ENCODE assay signal across 25 cellular contexts in the genomic region with DNA sequence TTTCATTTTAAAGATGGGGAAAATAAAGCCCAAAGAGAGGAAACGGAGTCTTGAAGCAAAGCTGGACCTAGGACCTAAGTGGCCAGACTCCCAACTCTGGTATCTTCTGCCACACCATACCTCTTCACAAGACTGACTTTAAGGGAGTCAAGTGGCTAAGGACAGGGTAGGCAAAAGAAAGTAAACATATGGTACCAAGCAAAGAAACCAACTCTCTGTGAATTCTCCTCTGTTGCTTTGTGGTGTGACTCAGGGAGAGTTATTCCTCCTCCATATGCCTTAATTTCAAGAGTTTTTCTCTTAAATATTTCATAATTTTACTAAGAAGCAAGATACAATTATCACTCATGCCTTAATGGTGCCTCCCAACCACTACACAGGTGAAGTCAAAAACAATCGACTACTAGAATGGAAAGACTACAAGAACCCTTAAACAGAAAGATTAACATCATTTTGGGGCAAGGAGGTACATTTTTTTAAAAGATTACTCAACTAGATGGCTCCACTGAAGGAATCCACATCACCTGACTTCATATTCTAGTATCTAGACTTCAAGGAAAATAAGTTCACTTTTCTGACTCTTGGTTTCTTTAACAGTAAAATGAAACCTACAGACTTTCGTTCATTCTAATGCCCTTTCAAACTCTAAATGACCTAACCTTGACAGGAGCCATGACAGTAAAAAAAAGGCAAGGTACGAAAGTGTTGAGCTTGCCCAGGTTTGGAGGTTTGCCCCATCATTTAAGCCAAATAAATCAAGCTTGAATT. TPM values are rescaled to one million over a fixed set of nuclear protein-coding genes. Genes with fewer than 3 reads are reported as not detected.
DNase-seq lines count a peak whose midpoint lies in the region; ATAC-seq, FAIRE-seq and TF ChIP-seq lines count a peak whose summit lies in the region.
"Had no signal": no experiment of that assay in that cellular context is flagged by ENCODE, and none has a peak within 500 bp of the region (broad histone marks: within the 10 kb centered on the region; RNA-seq: fewer than 3 reads in every experiment).

No MANE protein-coding gene starts in this region.

- CTCF ChIA-PET in K562 (lab: Yijun Ruan, JAX; ENCODE audit: low intra/inter-chr PET ratio): interaction anchor here (0.6 kb wide), 1 partner anchor 858 kb away, joined by 4 read pairs; no protein-coding TSS in a partner anchor

- in situ Hi-C loops in K562 (cut with MboI): no loop called here

- H3K36me3 ChIP-seq in GM23338 (ENCODE audit: insufficient read depth): no peaks in the 10 kb centered on the region
- H3K36me3 ChIP-seq in K562 (ENCODE audit: control insufficient read depth, insufficient read depth, low read length): no peaks in the 10 kb centered on the region
- H3K36me3 ChIP-seq: cardiac muscle cell, esophagus muscularis mucosa, right atrium auricular region, spleen, upper lobe of left lung, WERI-Rb-1 had no signal

- H3K9ac ChIP-seq in K562 (ENCODE audit: insufficient read depth in 1 of 2, low read depth in 2 of 2, low read length in 2 of 2): no peak overlapping the region

- H3K4me3 ChIP-seq in GM23338: no peak overlapping the region
- H3K4me3 ChIP-seq in K562: no peak overlapping the region
- H3K4me3 ChIP-seq: cardiac muscle cell, coronary artery, esophagus muscularis mucosa, right atrium auricular region, spleen, upper lobe of left lung had no signal

- TF ChIP-seq RAD21 in K562 (CRISPR knock-in tag; conservative IDR thresholded peaks at IDR 0.05 in 1 of 2, IDR thresholded peaks at IDR 0.05 in 1 of 2): no peak

- TF ChIP-seq POLR2A in K562 (conservative IDR thresholded peaks at IDR 0.05): no peak

- H2AFZ ChIP-seq in GM23338 (no peak overlapping the region), K562 (ENCODE audit: low read depth, low read length) (no peak overlapping the region)

- H3K36me3 Mint-ChIP-seq in natural killer cell (peaks cover 7% of the 10 kb centered on the region), GM23338 (ENCODE audit: low read depth) (no peaks in the 10 kb centered on the region)
- no peaks in the 10 kb centered on the region for H3K36me3 Mint-ChIP-seq in natural killer cell treated with Interleukin-12 subunit alpha and Interleukin-12 subunit beta and Interleukin-15 and Interleukin-18, amount 100 ng/mL, for 72 hours

- peaks cover 37 to 51% of the 10 kb centered on the region in 2 donors for H3K4me1 Mint-ChIP-seq in natural killer cell
- peaks cover 42 to 48% of the 10 kb centered on the region in 2 donors for H3K4me1 Mint-ChIP-seq in natural killer cell treated with Interleukin-12 subunit alpha and Interleukin-12 subunit beta and Interleukin-15 and Interleukin-18, amount 100 ng/mL, for 72 hours (ENCODE audit: low read depth in 2 of 2)
- H3K4me1 Mint-ChIP-seq in GM23338: peaks cover 42% of the 10 kb centered on the region

- H3K27me3 Mint-ChIP-seq in natural killer cell (ENCODE audit: low read depth in 2 of 2) (no peaks in the 10 kb centered on the region), GM23338 (ENCODE audit: insufficient read depth, low read depth, poor library complexity) (peaks cover 3% of the 10 kb centered on the region)
- no peaks in the 10 kb centered on the region for H3K27me3 Mint-ChIP-seq in natural killer cell treated with Interleukin-12 subunit alpha and Interleukin-12 subunit beta and Interleukin-15 and Interleukin-18, amount 100 ng/mL, for 72 hours

- H3K9me3 Mint-ChIP-seq in natural killer cell: no peaks in the 10 kb centered on the region
- no peaks in the 10 kb centered on the region for H3K9me3 Mint-ChIP-seq in natural killer cell treated with Interleukin-12 subunit alpha and Interleukin-12 subunit beta and Interleukin-15 and Interleukin-18, amount 100 ng/mL, for 72 hours
- no peaks in the 10 kb centered on the region for H3K9me3 Mint-ChIP-seq in GM23338

- BruUV-seq in K562 (replicated peaks; lab: Mats Ljungman, UMichigan): no TSS peak

- WGBS in K562 (ENCODE audit: insufficient coverage, low coverage, missing lambda C conversion rate): 42% methylated on average over 4 of the region's 4 CpGs

- FAIRE-seq in K562 (lab: Jason Lieb, UNC): no peak

- no peak for TF ChIP-seq CTCF in natural killer cell (IDR thresholded peaks at IDR 0.05)
- no peak for TF ChIP-seq CTCF in GM23338 (conservative IDR thresholded peaks at IDR 0.05; ENCODE audit: low read depth in 2 of 2)
- no peak for TF ChIP-seq CTCF in K562 (IDR thresholded peaks at IDR 0.05 in 2 of 3, conservative IDR thresholded peaks at IDR 0.05 in 1 of 3; ENCODE audit: insufficient read depth in 2 of 3, low read depth in 1 of 3, low read length in 3 of 3)

- ATAC-seq in natural killer cell (no peak), GM23338 (no peak), K562 (no peak)
- no peak for ATAC-seq in natural killer cell treated with Interleukin-12 subunit alpha and Interleukin-12 subunit beta and Interleukin-15 and Interleukin-18, amount 100 ng/mL, for 72 hours
- ATAC-seq: foreskin keratinocyte, Right ventricle myocardium inferior had no signal

- POLR2A ChIA-PET in K562 (lab: Yijun Ruan, JAX): interaction anchor here (0.8 to 4.6 kb wide), 6 partner anchors 8 to 568 kb away, joined by 3 to 28 read pairs (median 4); no protein-coding TSS in a partner anchor

- H3K9me1 ChIP-seq in K562 (ENCODE audit: control insufficient read depth, insufficient read depth, low read length): no peaks in the 10 kb centered on the region

- no peak overlapping the region for H3K4me3 Mint-ChIP-seq in natural killer cell
- H3K4me3 Mint-ChIP-seq in natural killer cell treated with Interleukin-12 subunit alpha and Interleukin-12 subunit beta and Interleukin-15 and Interleukin-18, amount 100 ng/mL, for 72 hours: no peak overlapping the region
- H3K4me3 Mint-ChIP-seq in GM23338: no peak overlapping the region

- peaks cover 29% of the 10 kb centered on the region for H4K20me1 ChIP-seq in GM23338 (replicated peaks; ENCODE audit: insufficient read depth)
- H4K20me1 ChIP-seq in K562 (replicated peaks; ENCODE audit: control insufficient read depth, insufficient read depth, low read length): no peaks in the 10 kb centered on the region

- TF ChIP-seq EP300 in K562 (IDR thresholded peaks at IDR 0.05; ENCODE audit: low read length): no peak

- H3K9me3 ChIP-seq in K562 (replicated peaks; ENCODE audit: control insufficient read depth, insufficient read depth, low read depth, low read length): no peaks in the 10 kb centered on the region
- H3K9me3 ChIP-seq: esophagus muscularis mucosa, right atrium auricular region, spleen, upper lobe of left lung had no signal

- H3K27ac ChIP-seq in GM23338 (ENCODE audit: low read depth) (no peak overlapping the region), K562 (ENCODE audit: extremely low read depth, low read depth, low read length) (peak overlapping the region; percentile 2; the same call in 1 of the 3 replicates)
- H3K27ac ChIP-seq: C4-2B, cardiac muscle cell, coronary artery, esophagus muscularis mucosa, right atrium auricular region, upper lobe of left lung, WERI-Rb-1 had no signal

- H3K4me1 ChIP-seq in GM23338 (ENCODE audit: insufficient read depth): peaks cover 28% of the 10 kb centered on the region
- H3K4me1 ChIP-seq in K562 (replicated peaks in 1 of 2; ENCODE audit: control insufficient read depth in 2 of 2, insufficient read depth in 2 of 2, low read length in 2 of 2): peaks cover 9 to 31% of the 10 kb centered on the region in 2 experiments; a peak in 4 of 5 replicates

- no peaks in the 10 kb centered on the region for H3F3A ChIP-seq in GM23338 (replicated peaks; ENCODE audit: low read depth)

- peak overlapping the region; percentile 21 to 52 for H3K27ac Mint-ChIP-seq in natural killer cell
- H3K27ac Mint-ChIP-seq in natural killer cell treated with Interleukin-12 subunit alpha and Interleukin-12 subunit beta and Interleukin-15 and Interleukin-18, amount 100 ng/mL, for 72 hours: peak overlapping the region in 1 of 2 donors; percentile 44
- H3K27ac Mint-ChIP-seq in GM23338: peak overlapping the region; percentile 29; the same call in 1 of the 2 replicates

- H3K4me2 ChIP-seq in GM23338 (no peak overlapping the region), K562 (ENCODE audit: insufficient read depth, low read length) (no peak overlapping the region)

- H3K9me2 ChIP-seq in GM23338 (ENCODE audit: insufficient read depth): no peaks in the 10 kb centered on the region

- no peak for DNase-seq in natural killer cell
- DNase-seq in natural killer cell treated with Interleukin-12 subunit alpha and Interleukin-12 subunit beta and Interleukin-15 and Interleukin-18, amount 100 ng/mL, for 72 hours (ENCODE audit: low spot score): no peak
- no peak for DNase-seq in GM23338 (ENCODE audit: low spot score)
- no peak for DNase-seq in K562 (ENCODE audit: extremely low read depth in 1 of 4, low spot score in 3 of 4)
- no peak for DNase-seq in SHP77 (lab: John Stamatoyannopoulos, UW)
- DNase-seq in NCI-H146 (lab: John Stamatoyannopoulos, UW): no peak
- DNase-seq in D341Med (ENCODE audit: low spot score): no peak
- DNase-seq: activated CD4-positive, alpha-beta T cell treated with anti-CD3 and anti-CD28 coated beads, Interleukin-2, amount 50 U/mL, for 1 hour; activated CD8-positive, alpha-beta memory T cell treated with anti-CD3 and anti-CD28 coated beads, Interleukin-2, amount 50 U/mL, for 4 hours; activated gamma-delta T cell treated with Interleukin-2 at 50 U/mL for 16 hours; effector memory CD4-positive, alpha-beta T cell; foreskin keratinocyte; GOT3; left colon; mammary epithelial cell; MV-4-11; spleen; upper lobe of left lung; WERI-Rb-1 had no signal

- H3K27me3 ChIP-seq in GM23338 (ENCODE audit: insufficient read depth): no peaks in the 10 kb centered on the region
- no peaks in the 10 kb centered on the region for H3K27me3 ChIP-seq in K562 (ENCODE audit: control insufficient read depth in 2 of 2, insufficient read depth in 2 of 2, low read length in 2 of 2)
- H3K27me3 ChIP-seq: cardiac muscle cell, esophagus muscularis mucosa, foreskin keratinocyte, right atrium auricular region, spleen, upper lobe of left lung had no signal

- H3K79me2 ChIP-seq in GM23338 (replicated peaks; ENCODE audit: insufficient read depth) (peaks cover 99% of the 10 kb centered on the region), K562 (ENCODE audit: control insufficient read depth, insufficient read depth, low read length) (peaks cover 40% of the 10 kb centered on the region)

- intact Hi-C loops in natural killer cell (cut with micrococcal nuclease) (no loop called here), K562 (cut with micrococcal nuclease) (no loop called here)

RNA-seq across cellular contexts. Expression of a gene that starts 44.2 kb away (rescaled TPM):
- total RNA-seq in natural killer cell: 10 to 100 TPM; 37.0 to 49.4 (median 39.6) TPM
- 10 to 100 TPM; 42.7 to 43.1 TPM for total RNA-seq in natural killer cell treated with Interleukin-12 subunit alpha and Interleukin-12 subunit beta and Interleukin-15 and Interleukin-18, amount 100 ng/mL, for 72 hours
- total RNA-seq in GM23338 (2014; rRNA removed; shearing (Covaris generic)): 44.1 and 45.7 TPM in 2 replicates
- polyA plus RNA-seq in GM23338 (2016; fragmentation: Nextera tagmentation; extraction: Ambion mirVana): 125 and 152 TPM in 2 replicates
- 14.5 and 31.1 TPM in 2 replicates for total RNA-seq in K562 (2011; cell fraction: chromatin; rRNA removed; ENCODE audit: low replicate concordance)
- 11.2 and 11.6 TPM in 2 replicates for total RNA-seq in K562 (2011; cell fraction: nucleolus; rRNA removed)
- total RNA-seq in K562 (2011; cell fraction: nucleoplasm; rRNA removed): 13.5 and 13.8 TPM in 2 replicates
- total RNA-seq in K562 (2014; rRNA removed): 10.2 and 12.4 TPM in 2 replicates
- total RNA-seq in K562 (2014; rRNA removed; fragmentation: Illumina TruSeq; extraction: Trizol): 12.6 and 14.2 TPM in 2 replicates
- total RNA-seq in K562 (2015; rRNA removed; fragmentation: Illumina TruSeq; extraction: Trizol): 13.8 and 15.3 TPM in 2 replicates
- 16.9 and 19.1 TPM in 2 replicates for total RNA-seq in K562 (2021)
- 10.0 and 11.2 TPM in 2 replicates for polyA plus RNA-seq in K562 (2011; rRNA removed)
- 6.0 and 7.6 TPM in 2 replicates for polyA plus RNA-seq in K562 (2011; cell fraction: cytosol; rRNA removed)
- 14.3 and 16.7 TPM in 2 replicates for polyA plus RNA-seq in K562 (2011; cell fraction: nucleus; rRNA removed)
- 8.4 and 9.6 TPM in 2 replicates for polyA plus RNA-seq in K562 (2012)
- polyA plus RNA-seq in K562 (2014; fragmentation: Illumina TruSeq; extraction: Trizol): 14.2 and 14.7 TPM in 2 replicates
- 10 to 100 TPM in 1 of 2 experiments, 1 to 10 TPM in 1; 6.5 to 11.8 TPM for polyA plus RNA-seq in K562 (2014; fragmentation: Nextera tagmentation; extraction: Ambion mirVana)
- polyA plus RNA-seq in K562 (2014; rRNA removed): 6.8 and 7.7 TPM in 2 replicates
- 20.6 and 21.8 TPM in 2 replicates for polyA minus RNA-seq in K562 (2011; rRNA and poly(A)+ RNA removed)
- polyA minus RNA-seq in K562 (2011; cell fraction: cytosol; rRNA and poly(A)+ RNA removed): 11.2 and 12.9 TPM in 2 replicates
- 9.4 and 17.5 TPM in 2 replicates for polyA minus RNA-seq in K562 (2011; cell fraction: nucleus; rRNA and poly(A)+ RNA removed)
